In genomic region chr10:91883549-91884542, GRCh38 we compare ENCODE assay signal across 10 cellular contexts. TPM values are rescaled to one million over a fixed set of nuclear protein-coding genes. Genes with fewer than 3 reads are reported as not detected.
DNase-seq lines count a peak whose midpoint lies in the region; ATAC-seq and FAIRE-seq lines count a peak whose summit lies in the region.
"Had no signal": no experiment of that assay in that cellular context is flagged by ENCODE, and none has a peak within 500 bp of the region (broad histone marks: within the 10 kb centered on the region; RNA-seq: fewer than 3 reads in every experiment).

No MANE protein-coding gene starts in this region.

- intact Hi-C loops in left cardiac atrium (cut with DNase I): no loop called here

- FAIRE-seq in TTC549 (lab: Jason Lieb, UNC): peak; percentile 96

- no peak overlapping the region for H3K4me3 Mint-ChIP-seq in stimulated activated effector memory CD8-positive, alpha-beta T cell treated with anti-CD3 and anti-CD28 coated beads, Interleukin-12 subunit alpha, Interleukin-12 subunit beta, amount 100 ng/mL, for 72 hours
- H3K4me3 Mint-ChIP-seq: IgD-negative memory B cell had no signal

- H2AK5ac ChIP-seq in trophoblast cell (ENCODE audit: low read length): no peak overlapping the region

- H4K91ac ChIP-seq in trophoblast cell (ENCODE audit: low read depth, low read length): peak overlapping the region; percentile 41

- H3K23ac ChIP-seq in trophoblast cell (ENCODE audit: low read length): no peak overlapping the region

- H2BK120ac ChIP-seq in trophoblast cell (ENCODE audit: insufficient read depth, low read length, poor library complexity): no peak overlapping the region

- no peak overlapping the region for H3K18ac ChIP-seq in trophoblast cell (ENCODE audit: low read length)

- H3K9me3 ChIP-seq in trophoblast cell (ENCODE audit: insufficient read depth, low read depth, low read length): no peaks in the 10 kb centered on the region

- H3K36me3 ChIP-seq in trophoblast cell (ENCODE audit: control insufficient read depth in 1 of 2, insufficient read depth in 2 of 2, low read length in 2 of 2): no peaks in the 10 kb centered on the region

- peaks cover 4% of the 10 kb centered on the region for H3K9me3 Mint-ChIP-seq in stimulated activated effector memory CD8-positive, alpha-beta T cell treated with anti-CD3 and anti-CD28 coated beads, Interleukin-12 subunit alpha, Interleukin-12 subunit beta, amount 100 ng/mL, for 72 hours

- no peak overlapping the region for H3K9ac ChIP-seq in trophoblast cell (ENCODE audit: low read length)

- H3K27ac ChIP-seq in trophoblast cell (ENCODE audit: low read depth, low read length): peak overlapping the region; percentile 5

- H2AFZ ChIP-seq in trophoblast cell (ENCODE audit: insufficient read depth, low read length, poor library complexity): peak overlapping the region; percentile 3

- H3K79me1 ChIP-seq in trophoblast cell (ENCODE audit: low read length): peaks cover 7% of the 10 kb centered on the region

- no peak overlapping the region for H3K4ac ChIP-seq in trophoblast cell (ENCODE audit: low read depth, low read length)

- no peak overlapping the region for H3K4me3 ChIP-seq in trophoblast cell (ENCODE audit: low read depth, low read length)

- peaks cover 5 to 18% of the 10 kb centered on the region in 2 experiments for H3K4me1 ChIP-seq in trophoblast cell (ENCODE audit: control insufficient read depth in 1 of 2, insufficient read depth in 2 of 2, low read length in 2 of 2)

- H3K27ac Mint-ChIP-seq in stimulated activated effector memory CD8-positive, alpha-beta T cell treated with anti-CD3 and anti-CD28 coated beads, Interleukin-12 subunit alpha, Interleukin-12 subunit beta, amount 100 ng/mL, for 72 hours: no peak overlapping the region
- H3K27ac Mint-ChIP-seq: IgD-negative memory B cell had no signal

- no peak overlapping the region for H3K14ac ChIP-seq in trophoblast cell (ENCODE audit: low read length)

- peak overlapping the region; percentile 93 for H2BK12ac ChIP-seq in trophoblast cell (ENCODE audit: low read length)

- H3K79me2 ChIP-seq in trophoblast cell (ENCODE audit: control insufficient read depth, insufficient read depth, low read length, poor library complexity): no peaks in the 10 kb centered on the region

- peak overlapping the region; percentile 24 for H4K8ac ChIP-seq in trophoblast cell (ENCODE audit: low read depth, low read length)

- no peaks in the 10 kb centered on the region for H3K36me3 Mint-ChIP-seq in stimulated activated effector memory CD8-positive, alpha-beta T cell treated with anti-CD3 and anti-CD28 coated beads, Interleukin-12 subunit alpha, Interleukin-12 subunit beta, amount 100 ng/mL, for 72 hours

- H3K4me1 Mint-ChIP-seq in stimulated activated effector memory CD8-positive, alpha-beta T cell treated with anti-CD3 and anti-CD28 coated beads, Interleukin-12 subunit alpha, Interleukin-12 subunit beta, amount 100 ng/mL, for 72 hours: peaks cover 11% of the 10 kb centered on the region

- peak overlapping the region; percentile 4 for H2BK5ac ChIP-seq in trophoblast cell (ENCODE audit: low read depth, low read length, poor library complexity)

- H3K4me2 ChIP-seq in trophoblast cell (ENCODE audit: low read length): peak overlapping the region; percentile 16

- H4K12ac ChIP-seq in trophoblast cell (ENCODE audit: low read depth, low read length): no peak overlapping the region

- no CpG with 5 or more reads among the region's 21 CpGs for WGBS in trophoblast cell (ENCODE audit: extremely low coverage, insufficient coverage, insufficient read length)

- peak; percentile 73 to 86 for ATAC-seq in left cardiac atrium
- no peak for ATAC-seq in stimulated activated effector memory CD8-positive, alpha-beta T cell treated with anti-CD3 and anti-CD28 coated beads, Interleukin-12 subunit alpha, Interleukin-12 subunit beta, amount 100 ng/mL, for 72 hours

- peak; percentile 11 for DNase-seq in Daoy (ENCODE audit: low read depth)
- peak; percentile 49 for DNase-seq in left cardiac atrium
- peak; percentile 21 to 74 for DNase-seq in trophoblast cell
- DNase-seq in GOT3 (lab: John Stamatoyannopoulos, UW): no peak
- no peak for DNase-seq in NCI-H1694 treated with DMSO at 0.1 percent for 48 hours (lab: John Stamatoyannopoulos, UW)
- no peak for DNase-seq in A172 (ENCODE audit: low spot score)
- no peak for DNase-seq in stimulated activated effector memory CD8-positive, alpha-beta T cell treated with anti-CD3 and anti-CD28 coated beads, Interleukin-12 subunit alpha, Interleukin-12 subunit beta, amount 100 ng/mL, for 72 hours (ENCODE audit: low spot score in 2 of 2)
- DNase-seq: activated T-cell treated with anti-CD3 and anti-CD28 coated beads for 4 hours had no signal

- no peaks in the 10 kb centered on the region for H3K27me3 ChIP-seq in trophoblast cell (ENCODE audit: insufficient read depth, low read length)

RNA-seq across cellular contexts. Expression of gene FGFBP3, which starts 25.4 kb away (rescaled TPM):
- 0.57 TPM in 1 of 2 replicates, not detected in the other for total RNA-seq in Daoy (2014; rRNA removed; shearing (Covaris generic))
- total RNA-seq in left cardiac atrium: under 1 TPM; 0.53 to 0.81 TPM
- polyA plus RNA-seq in trophoblast cell (2013): 0.96 and 1.0 TPM in 2 replicates
- 0.38 TPM in 2 replicates for total RNA-seq in A172 (2014; rRNA removed; shearing (Covaris generic))

RNA-seq across cellular contexts. Expression of gene BTAF1, which starts 39.7 kb away (rescaled TPM):
- 15.1 and 16.4 TPM in 2 replicates for total RNA-seq in Daoy (2014; rRNA removed; shearing (Covaris generic))
- total RNA-seq in left cardiac atrium: 10 to 100 TPM; 12.0 to 21.9 TPM
- 19.8 and 20.2 TPM in 2 replicates for polyA plus RNA-seq in trophoblast cell (2013)
- total RNA-seq in A172 (2014; rRNA removed; shearing (Covaris generic)): 23.9 and 25.9 TPM in 2 replicates

Comparison
In these comparisons a context has a peak if more than half of its experiments do, and no peak if none do; other contexts are left out.
1. DNase-seq: peak in Daoy (single experiment), left cardiac atrium (single experiment) and trophoblast cell (2 of 2); none in GOT3 (single experiment), NCI-H1694 treated with DMSO at 0.1 percent for 48 hours (single experiment), A172 (single experiment) and stimulated activated effector memory CD8-positive, alpha-beta T cell treated with anti-CD3 and anti-CD28 coated beads, Interleukin-12 subunit alpha, Interleukin-12 subunit beta, amount 100 ng/mL, for 72 hours (0 of 2).